In the genomic region with DNA sequence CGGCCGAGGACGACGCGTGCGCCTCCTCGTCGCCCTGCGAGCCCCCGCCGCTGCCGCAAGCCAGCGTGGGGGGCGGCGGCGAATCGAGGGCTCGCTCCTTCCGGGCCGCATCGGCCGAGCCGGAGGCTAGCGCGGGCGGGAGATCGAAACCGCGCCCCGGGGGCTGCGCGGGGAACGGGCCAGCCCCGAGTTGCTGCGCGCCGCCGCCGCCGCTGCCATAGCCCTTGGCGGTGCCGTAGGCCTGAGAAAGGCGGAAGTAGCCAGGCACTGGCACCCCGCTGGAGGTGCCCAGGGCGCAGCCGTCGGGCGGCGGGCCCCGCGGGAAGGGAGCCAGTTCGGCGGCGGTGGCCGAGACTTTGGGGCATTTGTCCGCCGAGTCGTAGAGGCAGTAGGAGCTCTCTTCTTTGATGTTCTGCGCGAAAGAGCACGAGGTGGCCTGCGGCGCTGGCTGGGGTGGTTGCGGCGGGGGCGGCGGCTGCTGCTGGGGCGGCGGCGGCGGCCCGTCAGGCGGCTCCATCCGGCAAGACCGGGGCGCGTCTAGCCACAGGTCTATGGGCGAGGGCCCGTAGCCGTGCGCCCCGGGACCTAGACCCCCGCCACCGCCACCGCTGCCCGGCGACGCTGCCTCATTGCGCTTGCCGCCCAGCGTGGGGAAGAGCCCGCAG, we compare ENCODE assay signal across 2 cellular contexts.
TF ChIP-seq lines count a peak whose summit lies in the region.

No MANE protein-coding gene starts in this region.

TF ChIP-seq in A549, 52 proteins besides CTCF, POLR2A, EP300 and RAD21:
- TF ChIP-seq, protein P1, sequence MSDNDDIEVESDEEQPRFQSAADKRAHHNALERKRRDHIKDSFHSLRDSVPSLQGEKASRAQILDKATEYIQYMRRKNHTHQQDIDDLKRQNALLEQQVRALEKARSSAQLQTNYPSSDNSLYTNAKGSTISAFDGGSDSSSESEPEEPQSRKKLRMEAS (IDR thresholded peaks at IDR 0.05): 0 out of 2 replicates have a peak, but pooled peaks have one; percentile 15
- TF ChIP-seq FOXS1 (CRISPR knock-in tag; IDR thresholded peaks at IDR 0.05): no peak
- peak in 1 of 2 experiments; percentile 39; a peak in 1 of 5 replicates for TF ChIP-seq JUN (IDR thresholded peaks at IDR 0.05)

TF ChIP-seq in WTC11, 78 proteins besides CTCF, POLR2A, EP300 and RAD21 (continued from another document):
- TF ChIP-seq ZNF416 (CRISPR knock-in tag; IDR thresholded peaks at IDR 0.05): no peak
- TF ChIP-seq NR2C2 (CRISPR knock-in tag; IDR thresholded peaks at IDR 0.05): no peak
- TF ChIP-seq, protein P2, sequence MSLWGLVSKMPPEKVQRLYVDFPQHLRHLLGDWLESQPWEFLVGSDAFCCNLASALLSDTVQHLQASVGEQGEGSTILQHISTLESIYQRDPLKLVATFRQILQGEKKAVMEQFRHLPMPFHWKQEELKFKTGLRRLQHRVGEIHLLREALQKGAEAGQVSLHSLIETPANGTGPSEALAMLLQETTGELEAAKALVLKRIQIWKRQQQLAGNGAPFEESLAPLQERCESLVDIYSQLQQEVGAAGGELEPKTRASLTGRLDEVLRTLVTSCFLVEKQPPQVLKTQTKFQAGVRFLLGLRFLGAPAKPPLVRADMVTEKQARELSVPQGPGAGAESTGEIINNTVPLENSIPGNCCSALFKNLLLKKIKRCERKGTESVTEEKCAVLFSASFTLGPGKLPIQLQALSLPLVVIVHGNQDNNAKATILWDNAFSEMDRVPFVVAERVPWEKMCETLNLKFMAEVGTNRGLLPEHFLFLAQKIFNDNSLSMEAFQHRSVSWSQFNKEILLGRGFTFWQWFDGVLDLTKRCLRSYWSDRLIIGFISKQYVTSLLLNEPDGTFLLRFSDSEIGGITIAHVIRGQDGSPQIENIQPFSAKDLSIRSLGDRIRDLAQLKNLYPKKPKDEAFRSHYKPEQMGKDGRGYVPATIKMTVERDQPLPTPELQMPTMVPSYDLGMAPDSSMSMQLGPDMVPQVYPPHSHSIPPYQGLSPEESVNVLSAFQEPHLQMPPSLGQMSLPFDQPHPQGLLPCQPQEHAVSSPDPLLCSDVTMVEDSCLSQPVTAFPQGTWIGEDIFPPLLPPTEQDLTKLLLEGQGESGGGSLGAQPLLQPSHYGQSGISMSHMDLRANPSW (CRISPR knock-in tag; conservative IDR thresholded peaks at IDR 0.05; ENCODE audit: low read depth): 0 out of 2 replicates have a peak, but pooled peaks have one; percentile 48
- no peak for TF ChIP-seq SMAD4 (CRISPR knock-in tag; IDR thresholded peaks at IDR 0.05)
